ENCODE assay signal across 12 cellular contexts in genomic region chr4:74423101-74423500, GRCh38. TPM values are rescaled to one million over a fixed set of nuclear protein-coding genes. Genes with fewer than 3 reads are reported as not detected.
DNase-seq lines count a peak whose midpoint lies in the region; ATAC-seq and TF ChIP-seq lines count a peak whose summit lies in the region.
"Had no signal": no experiment of that assay in that cellular context is flagged by ENCODE, and none has a peak within 500 bp of the region (broad histone marks: within the 10 kb centered on the region; RNA-seq: fewer than 3 reads in every experiment).

No MANE protein-coding gene starts in this region.

- H3K9me3 ChIP-seq in hepatocyte (ENCODE audit: low read depth) (no peaks in the 10 kb centered on the region), H9 (ENCODE audit: control insufficient read depth, low read depth, low read length) (no peaks in the 10 kb centered on the region)

- H3K27me3 ChIP-seq in hepatocyte = no peaks in the 10 kb centered on the region
- no peaks in the 10 kb centered on the region for H3K27me3 ChIP-seq in H9 (ENCODE audit: insufficient read depth, low read length)

- no peaks in the 10 kb centered on the region for H3K9me2 ChIP-seq in hepatocyte (replicated peaks; ENCODE audit: insufficient read depth)

- 50% methylated on average over 1 of the region's 1 CpG for WGBS in hepatocyte (ENCODE audit: low lambda C conversion rate, missing lambda C conversion rate)
- WGBS in H9 (ENCODE audit: extremely low coverage, insufficient read length, low lambda C conversion rate) = no CpG with 5 or more reads among the region's 1 CpG

- no peak overlapping the region for H2BK15ac ChIP-seq in H9 (ENCODE audit: low read depth, low read length)

- H3K14ac ChIP-seq in H9 (ENCODE audit: insufficient read depth, low read length) = no peak overlapping the region

- H3K36me3 ChIP-seq in hepatocyte (replicated peaks; ENCODE audit: insufficient read depth, low read depth) = no peaks in the 10 kb centered on the region

- H3K79me1 ChIP-seq in H9 (ENCODE audit: insufficient read depth, low read depth, low read length, poor library complexity, severe bottlenecking) = no peaks in the 10 kb centered on the region

- DNase-seq in Right ventricle myocardium inferior (ENCODE audit: missing footprints) = peak; percentile 65
- no peak for DNase-seq in cardiac septum (ENCODE audit: low spot score)
- DNase-seq in dedifferentiated amniotic fluid mesenchymal stem cell (ENCODE audit: extremely low spot score) = peak; percentile 29
- peak; percentile 65 for DNase-seq in hepatocyte (ENCODE audit: low spot score)
- no peak for DNase-seq in H9
- DNase-seq: hippocampal formation, NCI-H187 treated with DMSO at 0.1 percent for 48 hours had no signal

- peaks cover 7% of the 10 kb centered on the region in 2 experiments; a peak in 4 of 5 replicates for H3K9me3 Mint-ChIP-seq in H9
- H3K9me3 Mint-ChIP-seq: memory B cell had no signal

- H2BK12ac ChIP-seq in H9 (ENCODE audit: insufficient read length, low read depth, low read length) = no peak overlapping the region

- H2AFZ ChIP-seq in hepatocyte (no peak overlapping the region), H9 (ENCODE audit: low read length) (no peak overlapping the region)

- H4K20me1 ChIP-seq in hepatocyte (ENCODE audit: insufficient read depth, poor library complexity, severe bottlenecking) (no peaks in the 10 kb centered on the region), H9 (ENCODE audit: control insufficient read depth, insufficient read depth, insufficient read length) (no peaks in the 10 kb centered on the region)

- no peak overlapping the region for H3K18ac ChIP-seq in H9 (ENCODE audit: insufficient read length, low read depth, low read length)

- no peak overlapping the region for H3K56ac ChIP-seq in H9 (ENCODE audit: insufficient read length, low read depth, low read length)

- peaks cover 0 to 1% (median 0%) of the 10 kb centered on the region in 3 experiments; a peak in 1 of 7 replicates for H3K36me3 Mint-ChIP-seq in H9 (ENCODE audit: insufficient read depth in 1 of 3, low read depth in 3 of 3)
- H3K36me3 Mint-ChIP-seq: memory B cell had no signal

- TF ChIP-seq CTCF in hepatocyte (IDR thresholded peaks at IDR 0.05; ENCODE audit: poor library complexity) (no peak), H9 (conservative IDR thresholded peaks at IDR 0.05) (no peak)

- H3K27ac ChIP-seq in hepatocyte (peak overlapping the region; percentile 27), H9 (ENCODE audit: insufficient read length, low read depth, low read length) (no peak overlapping the region)
- H3K27ac ChIP-seq: coronary artery had no signal

- H3K4me3 Mint-ChIP-seq in H9 = no peak overlapping the region
- H3K4me3 Mint-ChIP-seq: memory B cell had no signal

- no peaks in the 10 kb centered on the region for H3K27me3 Mint-ChIP-seq in H9 (ENCODE audit: low read depth)

- no peak overlapping the region for H4K5ac ChIP-seq in H9 (ENCODE audit: insufficient read length, low read depth, low read length)

- peak; percentile 97 for ATAC-seq in Right ventricle myocardium inferior
- no peak for ATAC-seq in HG03469 (IDR thresholded peaks at IDR 0.05; ENCODE audit: unreplicated experiment)
- no peak for ATAC-seq in GM18511 (IDR thresholded peaks at IDR 0.05; ENCODE audit: unreplicated experiment)
- ATAC-seq in GM18520 (IDR thresholded peaks at IDR 0.05; ENCODE audit: unreplicated experiment) = no peak

- H2AK5ac ChIP-seq in H9 (ENCODE audit: insufficient read length, low read length) = no peak overlapping the region

- H3K4me3 ChIP-seq in hepatocyte = no peak overlapping the region
- H3K4me3 ChIP-seq: coronary artery had no signal

- H4K8ac ChIP-seq in H9 (replicated peaks; ENCODE audit: insufficient read length, low read depth, low read length) = no peak overlapping the region

- H3K79me2 ChIP-seq in hepatocyte (no peaks in the 10 kb centered on the region), H9 (ENCODE audit: insufficient read depth, low read length) (no peaks in the 10 kb centered on the region)

- no peak overlapping the region for H3T11ph ChIP-seq in H9 (ENCODE audit: low read length)

- no peak overlapping the region for H3K23ac ChIP-seq in H9 (ENCODE audit: insufficient read length, low read depth, low read length)

- H2BK20ac ChIP-seq in H9 (ENCODE audit: low read depth, low read length, poor library complexity, severe bottlenecking) = no peak overlapping the region

- no peak overlapping the region for H3K27ac Mint-ChIP-seq in H9
- H3K27ac Mint-ChIP-seq: memory B cell had no signal

- no peak overlapping the region for H3K4ac ChIP-seq in H9 (ENCODE audit: low read depth, low read length)

- H3K4me1 Mint-ChIP-seq in H9 = peaks cover 5 to 6% of the 10 kb centered on the region in 2 experiments; a peak in 3 of 4 replicates
- H3K4me1 Mint-ChIP-seq: memory B cell had no signal

- no peak overlapping the region for H2BK120ac ChIP-seq in H9 (ENCODE audit: low read depth, low read length, poor library complexity, severe bottlenecking)

- no peak overlapping the region for H3K9ac ChIP-seq in H9 (ENCODE audit: extremely low read depth, insufficient read length, low read length)

- no peak overlapping the region for H4K91ac ChIP-seq in H9 (ENCODE audit: insufficient read length, low read depth, low read length)

- no peak overlapping the region for H2BK5ac ChIP-seq in H9 (ENCODE audit: insufficient read length, low read length)

- no peaks in the 10 kb centered on the region for H3K4me1 ChIP-seq in hepatocyte (ENCODE audit: insufficient read depth)
- no peaks in the 10 kb centered on the region for H3K4me1 ChIP-seq in H9 (ENCODE audit: insufficient read depth, low read length)

- no peaks in the 10 kb centered on the region for H3K23me2 ChIP-seq in H9 (ENCODE audit: insufficient read length, low read depth, low read length, poor library complexity, severe bottlenecking)

- intact Hi-C loops in Right ventricle myocardium inferior (cut with DNase I) = no loop called here
- intact Hi-C loops in cardiac septum (cut with DNase I) = no loop called here

- no peak overlapping the region for H3K4me2 ChIP-seq in hepatocyte
- no peak overlapping the region for H3K4me2 ChIP-seq in H9 (ENCODE audit: insufficient read depth, insufficient read length, low read length)

RNA-seq across cellular contexts. Expression of gene AREG, which starts 21.8 kb away (rescaled TPM):
- total RNA-seq in Right ventricle myocardium inferior (1.4 TPM), cardiac septum (7.8 TPM), hepatocyte (116 and 128 TPM in 2 replicates), H9 (2021) (0.24 and 0.28 TPM in 2 replicates)
- 129 and 135 TPM in 2 replicates for polyA plus RNA-seq in hepatocyte

RNA-seq across cellular contexts. Expression of gene EREG, which starts 58.2 kb away (rescaled TPM):
- total RNA-seq in Right ventricle myocardium inferior (not detected), cardiac septum (0.05 TPM), hepatocyte (18.9 and 28.3 TPM in 2 replicates), H9 (2021) (not detected in 2 replicates)
- 4.5 and 5.7 TPM in 2 replicates for polyA plus RNA-seq in hepatocyte

Comparison
In these comparisons a context has a peak if more than half of its experiments do, and no peak if none do; other contexts are left out.
1. DNase-seq: peak in Right ventricle myocardium inferior (single experiment), dedifferentiated amniotic fluid mesenchymal stem cell (single experiment) and hepatocyte (single experiment); none in cardiac septum (single experiment) and H9 (single experiment).
2. RNA of gene AREG, which starts 21.8 kb away (total RNA-seq): 116 to 128 TPM in hepatocyte; 7.8 TPM in cardiac septum (single experiment), 1.4 TPM in Right ventricle myocardium inferior (single experiment) and 0.24 to 0.28 TPM in H9; every median in the first group is over 10 times any median in the second.
3. RNA of gene EREG, which starts 58.2 kb away (total RNA-seq): 18.9 to 28.3 TPM in hepatocyte; not detected in Right ventricle myocardium inferior (single experiment), 0.05 TPM in cardiac septum (single experiment) and not detected in H9; every median in the first group is over 10 times any median in the second.